ENCODE assay signal across 12 cellular contexts in genomic region chr18:49690307-49690706, GRCh38.
DNase-seq lines count a peak whose midpoint lies in the region; ATAC-seq and TF ChIP-seq lines count a peak whose summit lies in the region.
"Had no signal": no experiment of that assay in that cellular context is flagged by ENCODE, and none has a peak within 500 bp of the region (broad histone marks: within the 10 kb centered on the region; RNA-seq: fewer than 3 reads in every experiment).

No MANE protein-coding gene starts in this region.

- no peaks in the 10 kb centered on the region for H3K27me3 ChIP-seq in uterus
- H3K27me3 ChIP-seq in left ventricle myocardium inferior (ENCODE audit: low read depth): no peaks in the 10 kb centered on the region

- H3K4me3 ChIP-seq in uterus (no peak overlapping the region), left ventricle myocardium inferior (no peak overlapping the region)
- H3K4me3 ChIP-seq: psoas muscle had no signal

- H3K27ac ChIP-seq in uterus (no peak overlapping the region), left ventricle myocardium inferior (replicated peaks) (no peak overlapping the region)
- H3K27ac ChIP-seq: psoas muscle had no signal

- intact Hi-C loops in Right ventricle myocardium superior (cut with DNase I): no loop called here
- intact Hi-C loops in uterus (cut with DNase I; ENCODE audit: low total_unique reads): no loop called here
- intact Hi-C loops in left ventricle myocardium inferior (cut with micrococcal nuclease): no loop called here

- H3K9me3 ChIP-seq in uterus: no peaks in the 10 kb centered on the region
- peaks cover 15% of the 10 kb centered on the region for H3K9me3 ChIP-seq in left ventricle myocardium inferior (replicated peaks)
- H3K9me3 ChIP-seq: Caco-2, psoas muscle had no signal

- DNase-seq in AG08396 (ENCODE audit: low spot score): peak; percentile 38
- peak; percentile 17 for DNase-seq in HK-2 (ENCODE audit: unreplicated experiment)
- peak; percentile 40 for DNase-seq in amniotic stem cell (lab: John Stamatoyannopoulos, UW)
- peak; percentile 97 for DNase-seq in iris pigment epithelial cell (ENCODE audit: low read depth)
- DNase-seq in NCI-H345 (lab: John Stamatoyannopoulos, UW): no peak
- no peak for DNase-seq in Right ventricle myocardium superior
- no peak for DNase-seq in uterus
- no peak for DNase-seq in left ventricle myocardium inferior
- DNase-seq: activated T-cell treated with anti-CD3 and anti-CD28 coated beads, Interleukin-2, amount 50 U/mL, for 48 hours; Caco-2; left cardiac atrium; psoas muscle had no signal

- ATAC-seq in Right ventricle myocardium superior (ENCODE audit: poor library complexity): no peak

- TF ChIP-seq POLR2A in uterus (IDR thresholded peaks at IDR 0.05): no peak

- no peak for TF ChIP-seq CTCF in uterus (IDR thresholded peaks at IDR 0.05)
- no peak for TF ChIP-seq CTCF in left ventricle myocardium inferior (IDR thresholded peaks at IDR 0.05; ENCODE audit: borderline replicate concordance)

- H3K36me3 ChIP-seq in uterus (no peaks in the 10 kb centered on the region), left ventricle myocardium inferior (no peaks in the 10 kb centered on the region)

- H3K4me1 ChIP-seq in uterus: no peaks in the 10 kb centered on the region
- H3K4me1 ChIP-seq in left ventricle myocardium inferior: peaks cover 15% of the 10 kb centered on the region
- H3K4me1 ChIP-seq: psoas muscle had no signal

Comparison
In these comparisons a context has a peak if more than half of its experiments do, and no peak if none do; other contexts are left out.
1. DNase-seq: peak in AG08396 (single experiment), HK-2 (single experiment), amniotic stem cell (single experiment) and iris pigment epithelial cell (single experiment); none in NCI-H345 (single experiment), Right ventricle myocardium superior (single experiment), uterus (0 of 2) and left ventricle myocardium inferior (single experiment).